8 cellular contexts compared by ENCODE assay signal in genomic region chr16:30355144-30355953, GRCh38. TPM values are rescaled to one million over a fixed set of nuclear protein-coding genes. Genes with fewer than 3 reads are reported as not detected.
DNase-seq lines count a peak whose midpoint lies in the region; ATAC-seq and TF ChIP-seq lines count a peak whose summit lies in the region.

Gene CD2BP2, minus strand, starts transcription at chr16:30355308. Its CDS starts 627 bp downstream, at chr16:30354681.

- H3K79me1 ChIP-seq in mesenchymal stem cell (replicated peaks; ENCODE audit: low read length, poor library complexity, severe bottlenecking): peaks cover 52% of the 10 kb centered on the region

- H2BK120ac ChIP-seq in mesenchymal stem cell (ENCODE audit: low read depth, low read length): peak within 1 kb of the TSS; percentile 81

- peak; percentile 50 for ATAC-seq in GM21367 (IDR thresholded peaks at IDR 0.05; ENCODE audit: unreplicated experiment)

- H2BK12ac ChIP-seq in mesenchymal stem cell (ENCODE audit: low read length in 2 of 2): peak within 1 kb of the TSS; percentile 11 to 43

- no peak within 1 kb of the TSS for H2AFZ ChIP-seq in OCI-LY1 (ENCODE audit: low read length)
- peak within 1 kb of the TSS; percentile 83 for H2AFZ ChIP-seq in mesenchymal stem cell (ENCODE audit: low read depth, low read length)

- POLR2A ChIA-PET in CD8-positive, alpha-beta memory T cell (lab: Charles Lee): interaction anchor here (0.5 to 1.5 kb wide), 4 partner anchors 9 to 172 kb away, joined by 3 to 9 read pairs (median 4); partner anchors contain the start of genes CORO1A and TBC1D10B

- H3K9me3 Mint-ChIP-seq in CD8-positive, alpha-beta memory T cell: no peaks in the 10 kb centered on the region
- H3K9me3 Mint-ChIP-seq in endodermal cell: no peaks in the 10 kb centered on the region

- H2BK5ac ChIP-seq in mesenchymal stem cell (ENCODE audit: low read depth, low read length, poor library complexity, severe bottlenecking): peak within 1 kb of the TSS; percentile 69

- no peaks in the 10 kb centered on the region for H3K9me2 ChIP-seq in OCI-LY1 (ENCODE audit: low read depth, low read length)

- peak within 1 kb of the TSS; percentile 88 to 96 (median 95) for H3K4me3 Mint-ChIP-seq in CD8-positive, alpha-beta memory T cell
- H3K4me3 Mint-ChIP-seq in endodermal cell: peak within 1 kb of the TSS; percentile 96

- peak within 1 kb of the TSS; percentile 95 for H4K8ac ChIP-seq in mesenchymal stem cell (ENCODE audit: low read length)

- peak within 1 kb of the TSS; percentile 92 for H2BK15ac ChIP-seq in mesenchymal stem cell (ENCODE audit: low read depth, poor library complexity, severe bottlenecking)

- peak within 1 kb of the TSS; percentile 61 for H2AK5ac ChIP-seq in mesenchymal stem cell (ENCODE audit: low read length, severe bottlenecking)

- H3K79me2 ChIP-seq in OCI-LY1 (ENCODE audit: insufficient read depth, low read length): peaks cover 10% of the 10 kb centered on the region; the same call in 1 of the 2 replicates

- peak within 1 kb of the TSS; percentile 84 to 92 for H3K18ac ChIP-seq in mesenchymal stem cell (ENCODE audit: low read depth in 1 of 2, low read length in 2 of 2)

- peaks cover 37% of the 10 kb centered on the region for H3K36me3 ChIP-seq in CD8-positive, alpha-beta memory T cell (ENCODE audit: insufficient read depth, low read length)
- H3K36me3 ChIP-seq in HUES6 (ENCODE audit: control insufficient read depth, insufficient read depth, low read length) (peaks cover 59% of the 10 kb centered on the region), OCI-LY1 (ENCODE audit: insufficient read depth, low read length) (peaks cover 75% of the 10 kb centered on the region), endodermal cell (ENCODE audit: control insufficient read depth, insufficient read depth, low read length) (peaks cover 54% of the 10 kb centered on the region), mesenchymal stem cell (ENCODE audit: control insufficient read depth in 1 of 2, insufficient read depth in 2 of 2, low read depth in 1 of 2, low read length in 2 of 2) (peaks cover 68 to 81% of the 10 kb centered on the region in 2 experiments)

- H3K27ac ChIP-seq in CD8-positive, alpha-beta memory T cell (ENCODE audit: low read depth, low read length): peak within 1 kb of the TSS; percentile 95
- H3K27ac ChIP-seq in HUES6 (ENCODE audit: low read depth, low read length) (peak within 1 kb of the TSS; percentile 95), OCI-LY1 (ENCODE audit: low read depth, low read length, poor library complexity, severe bottlenecking) (peak within 1 kb of the TSS; percentile 71), endodermal cell (ENCODE audit: low read depth, low read length) (peak within 1 kb of the TSS; percentile 99), mesenchymal stem cell (ENCODE audit: low read length, poor library complexity, severe bottlenecking) (peak within 1 kb of the TSS; percentile 94)

- H3K4me1 Mint-ChIP-seq in CD8-positive, alpha-beta memory T cell: peaks cover 28 to 49% (median 31%) of the 10 kb centered on the region in 3 donors
- H3K4me1 Mint-ChIP-seq in endodermal cell: peaks cover 14% of the 10 kb centered on the region

- H4K91ac ChIP-seq in mesenchymal stem cell (ENCODE audit: low read length): peak within 1 kb of the TSS; percentile 93

- H3K4me1 ChIP-seq in CD8-positive, alpha-beta memory T cell (ENCODE audit: insufficient read depth, low read length): peaks cover 27% of the 10 kb centered on the region
- H3K4me1 ChIP-seq in HUES6 (ENCODE audit: control insufficient read depth, insufficient read depth, low read length) (peaks cover 12% of the 10 kb centered on the region), OCI-LY1 (ENCODE audit: insufficient read depth, low read length, severe bottlenecking) (peaks cover 60% of the 10 kb centered on the region), endodermal cell (ENCODE audit: control insufficient read depth, insufficient read depth, low read length) (peaks cover 9% of the 10 kb centered on the region), mesenchymal stem cell (ENCODE audit: control insufficient read depth, insufficient read depth, low read depth, low read length) (peaks cover 41% of the 10 kb centered on the region)

- H3K27me3 ChIP-seq in CD8-positive, alpha-beta memory T cell (ENCODE audit: insufficient read depth, low read length, poor library complexity, severe bottlenecking): no peaks in the 10 kb centered on the region
- H3K27me3 ChIP-seq in HUES6 (ENCODE audit: control insufficient read depth, insufficient read depth, low read length) (no peaks in the 10 kb centered on the region), OCI-LY1 (ENCODE audit: insufficient read depth, low read length) (no peaks in the 10 kb centered on the region), endodermal cell (ENCODE audit: control insufficient read depth, insufficient read depth, low read length, poor library complexity, severe bottlenecking) (no peaks in the 10 kb centered on the region), mesenchymal stem cell (ENCODE audit: control insufficient read depth in 1 of 2, insufficient read depth in 1 of 2, low read length in 2 of 2) (no peaks in the 10 kb centered on the region)

- peaks cover 0 to 78% (median 5%) of the 10 kb centered on the region in 3 donors for H3K36me3 Mint-ChIP-seq in CD8-positive, alpha-beta memory T cell
- peaks cover 40% of the 10 kb centered on the region for H3K36me3 Mint-ChIP-seq in endodermal cell (ENCODE audit: low read depth)

- H3K27me3 Mint-ChIP-seq in CD8-positive, alpha-beta memory T cell: no peaks in the 10 kb centered on the region
- no peaks in the 10 kb centered on the region for H3K27me3 Mint-ChIP-seq in endodermal cell (ENCODE audit: insufficient read depth)

- H3K14ac ChIP-seq in mesenchymal stem cell (ENCODE audit: low read length in 2 of 2): peak within 1 kb of the TSS in 1 of 2 experiments; percentile 94

- TF ChIP-seq CTCF in OCI-LY1 (IDR thresholded peaks at IDR 0.05; ENCODE audit: low read length) (no peak), endodermal cell (conservative IDR thresholded peaks at IDR 0.05) (peak; percentile 40)

- peak within 1 kb of the TSS; percentile 92 for H3K4me3 ChIP-seq in CD8-positive, alpha-beta memory T cell (ENCODE audit: low read length)
- peak within 1 kb of the TSS; percentile 98 for H3K4me3 ChIP-seq in HUES6 (ENCODE audit: low read depth, low read length)
- H3K4me3 ChIP-seq in OCI-LY1 (ENCODE audit: low read depth, low read length, poor library complexity, severe bottlenecking): peak within 1 kb of the TSS; percentile 94
- H3K4me3 ChIP-seq in endodermal cell (ENCODE audit: low read length): peak within 1 kb of the TSS; percentile 93
- H3K4me3 ChIP-seq in mesenchymal stem cell (ENCODE audit: insufficient read depth in 1 of 2, low read depth in 1 of 2, low read length in 2 of 2): peak within 1 kb of the TSS; percentile 89 to 91

- H4K20me1 ChIP-seq in OCI-LY1 (ENCODE audit: insufficient read depth, low read length): no peaks in the 10 kb centered on the region

- CTCF ChIA-PET in CD8-positive, alpha-beta memory T cell (lab: Charles Lee): interaction anchor here (1.0 to 1.5 kb wide), 5 partner anchors 9 to 55 kb away, joined by 3 to 6 read pairs (median 4); partner anchors contain the start of genes SEPTIN1 and ZNF771

- H3K4me2 ChIP-seq in OCI-LY1 (ENCODE audit: low read length) (peak within 1 kb of the TSS; percentile 87), mesenchymal stem cell (ENCODE audit: low read length, poor library complexity, severe bottlenecking) (peak within 1 kb of the TSS; percentile 81)

- DNase-seq in CD8-positive, alpha-beta memory T cell: peak; percentile 83 to 92 (median 86)
- peak; percentile 70 for DNase-seq in activated CD8-positive, alpha-beta memory T cell treated with anti-CD3 and anti-CD28 coated beads, Interleukin-2, amount 50 U/mL, for 24 hours (ENCODE audit: extremely low read depth)
- DNase-seq in endodermal cell (peak; percentile 97), mesenchymal stem cell (peak; percentile 100)
- peak; percentile 80 for DNase-seq in stimulated activated CD8-positive, alpha-beta memory T cell treated with anti-CD3 and anti-CD28 coated beads, Interleukin-12 subunit alpha, Interleukin-12 subunit beta, amount 100 ng/mL, for 24 hours (ENCODE audit: extremely low read depth)

- H3K4ac ChIP-seq in mesenchymal stem cell (ENCODE audit: low read depth in 1 of 2, low read length in 2 of 2): peak within 1 kb of the TSS; percentile 85 to 98

- 0% methylated on average over 21 to 45 of the region's 45 CpGs for WGBS in endodermal cell (ENCODE audit: insufficient coverage in 1 of 2, insufficient read length in 1 of 2), 2 experiments
- WGBS in mesenchymal stem cell: under 1% methylated on average over 45 of the region's 45 CpGs

- no peaks in the 10 kb centered on the region for H3K9me3 ChIP-seq in CD8-positive, alpha-beta memory T cell (ENCODE audit: low read length)
- H3K9me3 ChIP-seq in HUES6 (ENCODE audit: control insufficient read depth, insufficient read depth, low read depth, low read length): no peaks in the 10 kb centered on the region
- H3K9me3 ChIP-seq in OCI-LY1 (ENCODE audit: low read length): no peaks in the 10 kb centered on the region
- H3K9me3 ChIP-seq in endodermal cell (ENCODE audit: control insufficient read depth, low read length): no peaks in the 10 kb centered on the region
- H3K9me3 ChIP-seq in mesenchymal stem cell (ENCODE audit: control insufficient read depth, low read length): no peaks in the 10 kb centered on the region

- peak within 1 kb of the TSS; percentile 98 for H3K9ac ChIP-seq in HUES6 (ENCODE audit: low read length)
- peak within 1 kb of the TSS; percentile 93 for H3K9ac ChIP-seq in OCI-LY1 (ENCODE audit: low read length)
- peak within 1 kb of the TSS; percentile 96 for H3K9ac ChIP-seq in endodermal cell (ENCODE audit: extremely low read depth, low read length, poor library complexity, severe bottlenecking)
- peak within 1 kb of the TSS; percentile 91 for H3K9ac ChIP-seq in mesenchymal stem cell (ENCODE audit: low read length)

- H3K27ac Mint-ChIP-seq in CD8-positive, alpha-beta memory T cell: peak within 1 kb of the TSS; percentile 92 to 100 (median 98)
- H3K27ac Mint-ChIP-seq in endodermal cell: peak within 1 kb of the TSS; percentile 99

- H3F3A ChIP-seq in OCI-LY1 (ENCODE audit: insufficient read depth, low read length): no peaks in the 10 kb centered on the region

- peak within 1 kb of the TSS; percentile 54 to 92 for H3K23ac ChIP-seq in mesenchymal stem cell (ENCODE audit: low read length in 2 of 2)

RNA-seq across cellular contexts. Expression of gene CD2BP2, which starts in this region (rescaled TPM):
- 10 to 100 TPM; 84.5 to 89.5 TPM for total RNA-seq in CD8-positive, alpha-beta memory T cell
- polyA plus RNA-seq in CD8-positive, alpha-beta memory T cell: 27.2 TPM
- total RNA-seq in endodermal cell: 10 to 100 TPM; 75.4 to 76.0 TPM
- polyA plus RNA-seq in endodermal cell (2013, experiment 1 of 2): 39.8 TPM
- 35.9 TPM for polyA plus RNA-seq in endodermal cell (2013, experiment 2 of 2)
- 41.7 TPM for polyA plus RNA-seq in mesenchymal stem cell (2013, experiment 1 of 2)
- 43.6 TPM for polyA plus RNA-seq in mesenchymal stem cell (2013, experiment 2 of 2)

Comparison
In these comparisons a context has a peak if more than half of its experiments do, and no peak if none do; other contexts are left out.
1. Peak in every context shown above with its lines: DNase-seq, ATAC-seq, H3K4me3 ChIP-seq and H3K27ac ChIP-seq.